Comparison of ENCODE assay signal across 29 cellular contexts in genomic region chr1:47209091-47209490, GRCh38. TPM values are rescaled to one million over a fixed set of nuclear protein-coding genes. Genes with fewer than 3 reads are reported as not detected.
"Had no signal": no experiment of that assay in that cellular context is flagged by ENCODE, and none has a peak within 500 bp of the region (broad histone marks: within the 10 kb centered on the region; RNA-seq: fewer than 3 reads in every experiment).

No MANE protein-coding gene starts in this region.

- H3K27me3 ChIP-seq: ovary, right atrium auricular region had no signal

- DNase-seq: activated B cell treated with CpG ODN at 0.5 μM for 24 hours; activated CD4-positive, alpha-beta T cell treated with anti-CD3 and anti-CD28 coated beads for 36 hours; activated CD4-positive, alpha-beta T cell treated with anti-CD3 and anti-CD28 coated beads, Interleukin-2, amount 50 U/mL, for 4 hours; activated CD8-positive, alpha-beta memory T cell treated with anti-CD3 and anti-CD28 coated beads, Interleukin-2, amount 50 U/mL, for 48 hours; activated naive CD4-positive, alpha-beta T cell; activated T-cell treated with anti-CD3 and anti-CD28 coated beads, Interleukin-2, amount 50 U/mL, for 4 hours; erythroblast; foreskin fibroblast; midbrain; natural killer cell; ovary; psoas muscle; stimulated activated CD4-positive, alpha-beta T cell treated with anti-CD3 and anti-CD28 coated beads, Interleukin-2, amount 100 ng/mL, for 24 hours; stimulated activated naive CD8-positive, alpha-beta T cell treated with anti-CD3 and anti-CD28 coated beads, Interleukin-15, amount 100 ng/mL, for 72 hours; T-cell; T1000 had no signal

- H3K4me3 ChIP-seq: coronary artery, ovary, psoas muscle, right atrium auricular region, suprapubic skin, tibial nerve had no signal

- H3K9me3 ChIP-seq: neutrophil, ovary, psoas muscle, right atrium auricular region, suprapubic skin, tibial nerve had no signal

- H3K27ac ChIP-seq: coronary artery, neutrophil, ovary, psoas muscle, right atrium auricular region, suprapubic skin, tibial nerve had no signal

- H3K27ac Mint-ChIP-seq: activated B cell treated with CpG ODN at 0.5 μM for 24 hours; activated CD4-positive, alpha-beta T cell treated with anti-CD3 and anti-CD28 coated beads for 36 hours; activated naive CD8-positive, alpha-beta T cell; activated T-helper 2 cell treated with anti-CD3 and anti-CD28 coated beads, Interferon-gamma antibody, Interleukin-2, Interleukin-4, amounts not matched to agents 10 μg/mL and 5 μg/mL and 100 μg/mL, durations not matched to agents 14 hours and 24 hours and 36 hours; natural killer cell; stimulated activated effector memory CD8-positive, alpha-beta T cell treated with anti-CD3 and anti-CD28 coated beads, Interleukin-12 subunit alpha, Interleukin-12 subunit beta, amount 100 ng/mL, for 72 hours; stimulated activated naive CD8-positive, alpha-beta T cell treated with anti-CD3 and anti-CD28 coated beads, Interleukin-15, amount 100 ng/mL, for 72 hours; T-cell had no signal

- H3K36me3 Mint-ChIP-seq: activated naive CD8-positive, alpha-beta T cell; natural killer cell; stimulated activated effector memory CD8-positive, alpha-beta T cell treated with anti-CD3 and anti-CD28 coated beads, Interleukin-12 subunit alpha, Interleukin-12 subunit beta, amount 100 ng/mL, for 72 hours; T-cell had no signal

- H3K36me3 ChIP-seq: neutrophil, ovary, right atrium auricular region, suprapubic skin, tibial nerve had no signal

- ATAC-seq: activated CD4-positive, alpha-beta T cell treated with anti-CD3 and anti-CD28 coated beads for 36 hours; activated T-cell treated with anti-CD3 and anti-CD28 coated beads, Interleukin-2, amount 50 U/mL, for 4 hours; natural killer cell; psoas muscle; stimulated activated effector memory CD8-positive, alpha-beta T cell treated with anti-CD3 and anti-CD28 coated beads, Interleukin-12 subunit alpha, Interleukin-12 subunit beta, amount 100 ng/mL, for 72 hours; T-cell had no signal

- H3K4me1 Mint-ChIP-seq: activated B cell treated with CpG ODN at 0.5 μM for 24 hours; activated CD4-positive, alpha-beta T cell treated with anti-CD3 and anti-CD28 coated beads for 36 hours; natural killer cell; stimulated activated naive CD8-positive, alpha-beta T cell treated with anti-CD3 and anti-CD28 coated beads, Interleukin-15, amount 100 ng/mL, for 72 hours; T-cell had no signal

- H3K4me3 Mint-ChIP-seq: activated B cell treated with CpG ODN at 0.5 μM for 24 hours; activated CD4-positive, alpha-beta T cell treated with anti-CD3 and anti-CD28 coated beads for 36 hours; activated naive CD8-positive, alpha-beta T cell; activated T-cell treated with anti-CD3 and anti-CD28 coated beads, Interleukin-2, amount 50 U/mL, for 4 hours; natural killer cell; stimulated activated effector memory CD8-positive, alpha-beta T cell treated with anti-CD3 and anti-CD28 coated beads, Interleukin-12 subunit alpha, Interleukin-12 subunit beta, amount 100 ng/mL, for 72 hours; stimulated activated naive CD8-positive, alpha-beta T cell treated with anti-CD3 and anti-CD28 coated beads, Interleukin-15, amount 100 ng/mL, for 72 hours; T-cell had no signal

- H3K9me3 Mint-ChIP-seq: activated B cell treated with CpG ODN at 0.5 μM for 24 hours; activated T-cell treated with anti-CD3 and anti-CD28 coated beads, Interleukin-2, amount 50 U/mL, for 4 hours; activated T-helper 2 cell treated with anti-CD3 and anti-CD28 coated beads, Interferon-gamma antibody, Interleukin-2, Interleukin-4, amounts not matched to agents 10 μg/mL and 5 μg/mL and 100 μg/mL, durations not matched to agents 14 hours and 24 hours and 36 hours; natural killer cell; stimulated activated effector memory CD8-positive, alpha-beta T cell treated with anti-CD3 and anti-CD28 coated beads, Interleukin-12 subunit alpha, Interleukin-12 subunit beta, amount 100 ng/mL, for 72 hours; stimulated activated naive CD8-positive, alpha-beta T cell treated with anti-CD3 and anti-CD28 coated beads, Interleukin-15, amount 100 ng/mL, for 72 hours; T-cell had no signal

- H3K4me1 ChIP-seq: psoas muscle, suprapubic skin had no signal

RNA-seq across cellular contexts. Expression of gene PDZK1IP1, which starts 19.3 kb away (rescaled TPM):
- total RNA-seq: activated B cell treated with CpG ODN at 0.5 μM for 24 hours; activated CD4-positive, alpha-beta T cell treated with anti-CD3 and anti-CD28 coated beads for 36 hours; activated CD8-positive, alpha-beta memory T cell treated with anti-CD3 and anti-CD28 coated beads for 36 hours; activated T-cell treated with anti-CD3 and anti-CD28 coated beads, Interleukin-2, amount 50 U/mL, for 4 hours; activated T-helper 2 cell treated with anti-CD3 and anti-CD28 coated beads, Interferon-gamma antibody, Interleukin-2, Interleukin-4, amounts not matched to agents 10 μg/mL and 5 μg/mL and 100 μg/mL, durations not matched to agents 14 hours and 24 hours and 36 hours; fibroblast of lung; skeletal muscle tissue; T-cell; urinary bladder had no signal
- polyA plus RNA-seq: fibroblast of lung had no signal

RNA-seq across cellular contexts. Expression of gene TAL1, which starts 22.9 kb away (rescaled TPM):
- total RNA-seq: activated B cell treated with CpG ODN at 0.5 μM for 24 hours; activated CD8-positive, alpha-beta memory T cell treated with anti-CD3 and anti-CD28 coated beads for 36 hours; activated T-helper 2 cell treated with anti-CD3 and anti-CD28 coated beads, Interferon-gamma antibody, Interleukin-2, Interleukin-4, amounts not matched to agents 10 μg/mL and 5 μg/mL and 100 μg/mL, durations not matched to agents 14 hours and 24 hours and 36 hours; bronchial epithelial cell; fibroblast of lung had no signal
